Comparison of ENCODE assay signal across 19 cellular contexts in the genomic region with DNA sequence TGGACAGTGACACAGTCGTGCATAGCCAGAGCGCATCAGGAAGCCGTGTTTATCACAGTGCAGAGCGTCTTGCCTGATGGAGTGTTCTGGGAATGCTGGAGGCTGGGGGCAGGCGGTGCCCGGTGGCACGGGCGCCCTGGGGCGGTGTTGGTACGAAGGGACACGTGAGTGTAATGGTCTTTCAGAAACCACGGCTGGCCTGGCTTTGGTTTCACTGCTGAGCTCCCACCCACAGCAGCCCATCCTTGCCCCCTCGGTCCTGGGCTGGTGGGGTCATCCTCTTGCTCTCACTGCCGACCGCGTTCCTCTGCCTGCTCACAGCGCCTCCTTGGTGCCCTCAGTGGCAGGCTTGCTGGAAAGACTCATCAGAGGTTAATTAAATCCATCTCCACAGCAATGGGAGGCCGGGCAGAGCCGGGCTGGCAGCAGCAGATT. TPM values are rescaled to one million over a fixed set of nuclear protein-coding genes. Genes with fewer than 3 reads are reported as not detected.
"Had no signal": no experiment of that assay in that cellular context is flagged by ENCODE, and none has a peak within 500 bp of the region (broad histone marks: within the 10 kb centered on the region; RNA-seq: fewer than 3 reads in every experiment).

No MANE protein-coding gene starts in this region.

- H3K4me1 ChIP-seq: foreskin keratinocyte, parathyroid adenoma, right lobe of liver, suprapubic skin had no signal

- H3K27me3 ChIP-seq: foreskin keratinocyte, heart left ventricle, right lobe of liver, suprapubic skin had no signal

- H3K4me1 Mint-ChIP-seq: activated B cell treated with CpG ODN at 0.5 μM for 24 hours; activated CD4-positive, alpha-beta T cell treated with anti-CD3 and anti-CD28 coated beads, Interleukin-2, amount 10 ng/mL, durations not matched to agents 24 days and 14 days; activated T-helper 17 cell treated with anti-CD3 and anti-CD28 coated beads, Interleukin-2, amount 50 U/mL, for 72 hours; neural crest cell; stimulated activated effector memory CD8-positive, alpha-beta T cell treated with anti-CD3 and anti-CD28 coated beads, Interleukin-12 subunit alpha, Interleukin-12 subunit beta, amount 100 ng/mL, for 72 hours had no signal

- H3K36me3 ChIP-seq: right lobe of liver had no signal

- H3K4me3 Mint-ChIP-seq: activated B cell treated with CpG ODN at 0.5 μM for 24 hours; activated CD4-positive, alpha-beta T cell treated with anti-CD3 and anti-CD28 coated beads, Interleukin-2, amount 10 ng/mL, durations not matched to agents 24 days and 14 days; activated naive CD4-positive, alpha-beta T cell treated with anti-CD3 and anti-CD28 coated beads for 36 hours; activated T-helper 17 cell treated with anti-CD3 and anti-CD28 coated beads, Interleukin-2, amount 50 U/mL, for 72 hours; neural crest cell; stimulated activated effector memory CD8-positive, alpha-beta T cell treated with anti-CD3 and anti-CD28 coated beads, Interleukin-12 subunit alpha, Interleukin-12 subunit beta, amount 100 ng/mL, for 72 hours had no signal

- H3K9me3 ChIP-seq: heart left ventricle, right lobe of liver, suprapubic skin had no signal

- ATAC-seq: activated T-helper 17 cell treated with anti-CD3 and anti-CD28 coated beads, Interleukin-2, amount 50 U/mL, for 72 hours; esophagus mucosa; foreskin keratinocyte; heart left ventricle; right lobe of liver; stimulated activated effector memory CD8-positive, alpha-beta T cell treated with anti-CD3 and anti-CD28 coated beads, Interleukin-12 subunit alpha, Interleukin-12 subunit beta, amount 100 ng/mL, for 72 hours had no signal

- H3K36me3 Mint-ChIP-seq: stimulated activated effector memory CD8-positive, alpha-beta T cell treated with anti-CD3 and anti-CD28 coated beads, Interleukin-12 subunit alpha, Interleukin-12 subunit beta, amount 100 ng/mL, for 72 hours had no signal

- DNase-seq: activated B cell treated with CpG ODN at 0.5 μM for 24 hours; activated CD4-positive, alpha-beta T cell treated with anti-CD3 and anti-CD28 coated beads, Interleukin-2, amount 10 ng/mL, durations not matched to agents 24 days and 14 days; activated CD8-positive, alpha-beta memory T cell treated with anti-CD3 and anti-CD28 coated beads for 24 hours; activated naive CD4-positive, alpha-beta T cell treated with anti-CD3 and anti-CD28 coated beads for 36 hours; foreskin keratinocyte; heart left ventricle; kidney; right lobe of liver; T-helper 2 cell had no signal

- H3K27ac Mint-ChIP-seq: activated B cell treated with CpG ODN at 0.5 μM for 24 hours; activated CD4-positive, alpha-beta T cell treated with anti-CD3 and anti-CD28 coated beads, Interleukin-2, amount 10 ng/mL, durations not matched to agents 24 days and 14 days; activated naive CD4-positive, alpha-beta T cell treated with anti-CD3 and anti-CD28 coated beads for 36 hours; activated T-helper 17 cell treated with anti-CD3 and anti-CD28 coated beads, Interleukin-2, amount 50 U/mL, for 72 hours; stimulated activated effector memory CD8-positive, alpha-beta T cell treated with anti-CD3 and anti-CD28 coated beads, Interleukin-12 subunit alpha, Interleukin-12 subunit beta, amount 100 ng/mL, for 72 hours had no signal

- H3K9ac ChIP-seq: parathyroid adenoma had no signal

- H3K4me3 ChIP-seq: heart left ventricle, right lobe of liver, suprapubic skin had no signal

- H3K27me3 Mint-ChIP-seq: activated B cell treated with CpG ODN at 0.5 μM for 24 hours; activated CD4-positive, alpha-beta T cell treated with anti-CD3 and anti-CD28 coated beads, Interleukin-2, amount 10 ng/mL, durations not matched to agents 24 days and 14 days; activated T-helper 17 cell treated with anti-CD3 and anti-CD28 coated beads, Interleukin-2, amount 50 U/mL, for 72 hours had no signal

- H3K27ac ChIP-seq: foreskin keratinocyte, heart left ventricle, parathyroid adenoma, right lobe of liver, suprapubic skin had no signal

RNA-seq across cellular contexts. Expression of gene NKX6-2, which starts 50.6 kb away (rescaled TPM):
- total RNA-seq: activated B cell treated with CpG ODN at 0.5 μM for 24 hours; activated CD4-positive, alpha-beta T cell treated with anti-CD3 and anti-CD28 coated beads, Interleukin-2, amount 10 ng/mL, durations not matched to agents 24 days and 14 days; activated naive CD4-positive, alpha-beta T cell treated with anti-CD3 and anti-CD28 coated beads for 36 hours; activated T-helper 17 cell treated with anti-CD3 and anti-CD28 coated beads, Interleukin-2, amount 50 U/mL, for 72 hours; cerebellum; foreskin keratinocyte; heart left ventricle; lower leg skin; myocyte; neural crest cell; right lobe of liver; suprapubic skin; ureter had no signal
